21 cellular contexts compared by ENCODE assay signal in the genomic region with DNA sequence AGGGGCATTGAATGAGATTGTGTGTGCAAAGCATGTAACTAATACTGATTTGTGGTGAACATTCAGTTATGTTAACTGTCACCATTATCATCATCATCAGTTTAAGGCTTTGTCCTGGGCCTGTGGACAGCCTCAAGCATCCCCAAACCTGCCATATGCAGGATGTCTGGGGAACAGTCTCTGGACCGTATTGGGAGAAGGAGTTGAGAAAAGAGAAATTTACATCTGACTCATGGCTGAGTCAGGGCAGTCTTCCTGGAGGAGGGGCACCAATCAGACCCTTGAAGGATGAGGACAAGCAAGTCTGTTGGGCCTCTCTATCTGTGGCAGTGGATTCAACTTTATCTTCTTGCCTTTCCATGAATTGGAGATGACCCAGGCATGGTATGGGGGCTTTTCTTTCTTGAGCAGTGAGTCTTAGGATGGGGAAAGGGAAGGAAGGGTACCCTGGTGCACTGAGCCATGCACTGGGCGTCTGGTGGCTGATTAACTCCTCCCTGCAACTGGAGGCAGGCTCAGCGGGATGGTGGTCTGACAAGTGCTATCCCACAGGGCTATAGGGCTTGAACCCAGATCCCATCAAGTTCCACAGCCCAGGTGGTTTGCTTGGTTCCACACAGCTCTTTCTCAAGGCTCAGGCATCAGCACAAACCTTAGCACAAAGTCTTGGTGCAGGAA. TPM values are rescaled to one million over a fixed set of nuclear protein-coding genes. Genes with fewer than 3 reads are reported as not detected.
DNase-seq lines count a peak whose midpoint lies in the region; ATAC-seq, FAIRE-seq and TF ChIP-seq lines count a peak whose summit lies in the region.
"Had no signal": no experiment of that assay in that cellular context is flagged by ENCODE, and none has a peak within 500 bp of the region (broad histone marks: within the 10 kb centered on the region; RNA-seq: fewer than 3 reads in every experiment).

No MANE protein-coding gene starts in this region.

- H3K4me1 ChIP-seq in vagina: no peaks in the 10 kb centered on the region
- H3K4me1 ChIP-seq: gastrocnemius medialis had no signal

- no peak for FAIRE-seq in bronchial epithelial cell (lab: Jason Lieb, UNC)
- FAIRE-seq: GM12892, kidney had no signal

- DNase-seq in EL (peak; percentile 79), NCI-H226 (peak; percentile 67), bronchial epithelial cell (ENCODE audit: low read depth) (peak; percentile 78), kidney tubule cell (ENCODE audit: low spot score) (peak; percentile 75), NCI-H748 (lab: John Stamatoyannopoulos, UW; ENCODE audit: unreplicated experiment) (no peak), activated gamma-delta T cell (lab: John Stamatoyannopoulos, UW) (no peak), vagina (ENCODE audit: extremely low spot score in 2 of 2) (no peak)
- DNase-seq: activated CD4-positive, alpha-beta T cell treated with anti-CD3 and anti-CD28 coated beads, Interleukin-2, amount 50 U/mL, for 1 hour; anterior cingulate cortex; C1 segment of cervical spinal cord; gastrocnemius medialis; Kasumi-1; kidney; NCI-H2029; NCI-H774; Right ventricle myocardium superior; stimulated activated CD4-positive, alpha-beta T cell treated with anti-CD3 and anti-CD28 coated beads, Interleukin-1b, Interleukin-23, amount 100 ng/mL, for 48 hours; T-helper 9 cell had no signal

- ATAC-seq in HG02642 (IDR thresholded peaks at IDR 0.05; ENCODE audit: poor library complexity, unreplicated experiment): no peak
- ATAC-seq: gastrocnemius medialis had no signal

- no peak overlapping the region for H3K27ac ChIP-seq in vagina
- H3K27ac ChIP-seq: gastrocnemius medialis had no signal

- no peak for TF ChIP-seq POLR2A in vagina (IDR thresholded peaks at IDR 0.05)

- H3K4me3 ChIP-seq in bronchial epithelial cell (ENCODE audit: low read depth, low read length) (no peak overlapping the region), vagina (no peak overlapping the region)
- H3K4me3 ChIP-seq: gastrocnemius medialis had no signal

- intact Hi-C loops in vagina (cut with DNase I): no loop called here

- TF ChIP-seq CTCF in bronchial epithelial cell (IDR thresholded peaks at IDR 0.05; ENCODE audit: insufficient read depth, low read length, severe bottlenecking): no peak
- no peak for TF ChIP-seq CTCF in vagina (IDR thresholded peaks at IDR 0.05)

- no peaks in the 10 kb centered on the region for H3K27me3 ChIP-seq in bronchial epithelial cell (ENCODE audit: control insufficient read depth, insufficient read depth, low read length)
- H3K27me3 ChIP-seq in vagina: no peaks in the 10 kb centered on the region

- no peaks in the 10 kb centered on the region for H3K9me3 ChIP-seq in vagina
- H3K9me3 ChIP-seq: gastrocnemius medialis had no signal

- H3K36me3 ChIP-seq in bronchial epithelial cell (ENCODE audit: control insufficient read depth, insufficient read depth, low read length) (no peaks in the 10 kb centered on the region), vagina (no peaks in the 10 kb centered on the region)
- H3K36me3 ChIP-seq: gastrocnemius medialis had no signal

RNA-seq across cellular contexts. Expression of a gene that starts 2.9 kb away (rescaled TPM):
- 0.26 and 0.38 TPM in 2 replicates for total RNA-seq in bronchial epithelial cell
- 7.1 TPM for total RNA-seq in vagina
- total RNA-seq: gastrocnemius medialis, kidney, myocyte, Right ventricle myocardium superior had no signal

RNA-seq across cellular contexts. Expression of a gene that starts 46.9 kb away (rescaled TPM):
- 11.8 and 32.8 TPM in 2 replicates for total RNA-seq in bronchial epithelial cell
- 46.4 TPM for total RNA-seq in vagina
- total RNA-seq: gastrocnemius medialis, Right ventricle myocardium superior had no signal

RNA-seq across cellular contexts. Expression of a gene that starts 56.2 kb away (rescaled TPM):
- total RNA-seq in bronchial epithelial cell: not detected in 2 replicates
- total RNA-seq in vagina: 0.74 TPM
- total RNA-seq: gastrocnemius medialis, myocyte had no signal

Comparison
In these comparisons a context has a peak if more than half of its experiments do, and no peak if none do; other contexts are left out.
1. DNase-seq: peak in EL (single experiment), NCI-H226 (single experiment), bronchial epithelial cell (single experiment) and kidney tubule cell (single experiment); none in NCI-H748 (single experiment), activated gamma-delta T cell (single experiment) and vagina (0 of 2).